16 cellular contexts compared by ENCODE assay signal in genomic region chr15:100818927-100819326, GRCh38.
DNase-seq lines count a peak whose midpoint lies in the region; ATAC-seq lines count a peak whose summit lies in the region.
"Had no signal": no experiment of that assay in that cellular context is flagged by ENCODE, and none has a peak within 500 bp of the region (broad histone marks: within the 10 kb centered on the region; RNA-seq: fewer than 3 reads in every experiment).

No MANE protein-coding gene starts in this region.

- peak; percentile 44 for ATAC-seq in sciatic nerve
- no peak for ATAC-seq in HG02678 (IDR thresholded peaks at IDR 0.05; ENCODE audit: unreplicated experiment)
- ATAC-seq: activated CD4-positive, alpha-beta T cell treated with anti-CD3 and anti-CD28 coated beads for 36 hours; CD8-positive, alpha-beta T cell; HCT116; K562; Right ventricle myocardium inferior had no signal

- intact Hi-C loops in sciatic nerve (cut with DNase I), result no loop called here

- DNase-seq in EH (ENCODE audit: low read depth) (peak; percentile 84), NCI-H2196 treated with DMSO at 0.1 percent for 48 hours (lab: John Stamatoyannopoulos, UW; ENCODE audit: unreplicated experiment) (peak; percentile 1), cerebellum (ENCODE audit: low spot score) (peak; percentile 91), sciatic nerve (ENCODE audit: low spot score) (no peak), T-helper 9 cell (no peak), COLO668 (lab: John Stamatoyannopoulos, UW; ENCODE audit: unreplicated experiment) (no peak)
- DNase-seq: activated CD4-positive, alpha-beta T cell treated with anti-CD3 and anti-CD28 coated beads for 36 hours; activated naive CD4-positive, alpha-beta T cell; CD8-positive, alpha-beta T cell; central memory CD4-positive, alpha-beta T cell; NCI-H1105 treated with DMSO at 0.1 percent for 48 hours; NCI-H2171 had no signal

Comparison
In these comparisons a context has a peak if more than half of its experiments do, and no peak if none do; other contexts are left out.
1. DNase-seq: peak in EH (single experiment), NCI-H2196 treated with DMSO at 0.1 percent for 48 hours (single experiment) and cerebellum (single experiment); none in sciatic nerve (single experiment), T-helper 9 cell (single experiment) and COLO668 (single experiment).